Comparison of ENCODE assay signal across 8 cellular contexts in genomic region chr4:76090241-76090691, GRCh38. TPM values are rescaled to one million over a fixed set of nuclear protein-coding genes. Genes with fewer than 3 reads are reported as not detected.
DNase-seq lines count a peak whose midpoint lies in the region; ATAC-seq and TF ChIP-seq lines count a peak whose summit lies in the region.

No MANE protein-coding gene starts in this region.

- no peak for TF ChIP-seq POLR2A in transverse colon (IDR thresholded peaks at IDR 0.05)

- ATAC-seq in HG02870 (IDR thresholded peaks at IDR 0.05; ENCODE audit: unreplicated experiment): peak; percentile 61

- H3K9me3 Mint-ChIP-seq in immature natural killer cell: no peaks in the 10 kb centered on the region

- peaks cover 0 to 2% (median 0%) of the 10 kb centered on the region in 3 donors for H3K27me3 Mint-ChIP-seq in immature natural killer cell (ENCODE audit: low read depth in 3 of 3)

- H3K9me3 ChIP-seq in transverse colon: no peaks in the 10 kb centered on the region

- DNase-seq in COLO829 (ENCODE audit: low spot score) (peak; percentile 94), T1000 (lab: John Stamatoyannopoulos, UW) (peak; percentile 9), immature natural killer cell (peak; percentile 21 to 30 (median 25)), middle frontal gyrus (ENCODE audit: extremely low spot score, low spot score) (no peak), transverse colon (no peak)
- DNase-seq in stimulated activated CD4-positive, alpha-beta T cell treated with anti-CD3 and anti-CD28 coated beads, Interleukin-1b, Interleukin-23, amount 100 ng/mL, for 48 hours: no peak
- no peak for DNase-seq in stimulated activated CD4-positive, alpha-beta T cell treated with anti-CD3 and anti-CD28 coated beads, Interleukin-4, amount 100 ng/mL, for 24 hours

- no peak for TF ChIP-seq EP300 in transverse colon (IDR thresholded peaks at IDR 0.05; ENCODE audit: low read depth)

- no peak overlapping the region for H3K27ac ChIP-seq in transverse colon

- no peak overlapping the region for H3K4me3 Mint-ChIP-seq in immature natural killer cell

- in situ Hi-C loops in transverse colon (cut with MboI; ENCODE audit: low pct_ligation_motif_present in 1 of 4, low pct_unique_long_range_greater_than_20kb in 1 of 4, low sequenced_read_pairs in 3 of 4): loop anchor here in 1 of 4 donors (25.0 kb wide), 1 partner anchor 203 kb away; no protein-coding TSS in a partner anchor

- intact Hi-C loops in transverse colon (cut with DNase I; ENCODE audit: low total_unique reads): no loop called here

- no peak for TF ChIP-seq CTCF in transverse colon (IDR thresholded peaks at IDR 0.05)

- no peaks in the 10 kb centered on the region for H3K36me3 Mint-ChIP-seq in immature natural killer cell

- H3K4me1 Mint-ChIP-seq in immature natural killer cell: peaks cover 6 to 7% of the 10 kb centered on the region in 2 donors

- no peaks in the 10 kb centered on the region for H3K36me3 ChIP-seq in transverse colon

- peak overlapping the region in 2 of 6 donors; percentile 18 to 32 for H3K27ac Mint-ChIP-seq in immature natural killer cell

- no peaks in the 10 kb centered on the region for H3K27me3 ChIP-seq in transverse colon

- 56 to 57% methylated on average over 4 to 7 of the region's 7 CpGs for WGBS in transverse colon (ENCODE audit: low coverage in 1 of 2), 2 donors

- H3K4me3 ChIP-seq in transverse colon: no peak overlapping the region

- H3K4me1 ChIP-seq in transverse colon: no peaks in the 10 kb centered on the region

RNA-seq across cellular contexts. Expression of gene ART3, which starts 15.8 kb away (rescaled TPM):
- not detected for polyA plus RNA-seq in immature natural killer cell
- 1 to 10 TPM in 1 of 4 donors, under 1 TPM in 1, not detected in 2; 0.68 to 4.4 TPM for total RNA-seq in transverse colon

RNA-seq across cellular contexts. Expression of gene CXCL11, which starts 54.4 kb away (rescaled TPM):
- not detected for polyA plus RNA-seq in immature natural killer cell
- total RNA-seq in transverse colon: not detected

RNA-seq across cellular contexts. Expression of gene NUP54, which starts 57.9 kb away (rescaled TPM):
- polyA plus RNA-seq in immature natural killer cell: 10 to 100 TPM; 33.0 to 39.2 (median 33.8) TPM
- 100 to 1,000 TPM in 1 of 4 donors, 10 to 100 TPM in 2, 1 to 10 TPM in 1; 7.0 to 142 (median 29.2) TPM for total RNA-seq in transverse colon

Comparison
In these comparisons a context has a peak if more than half of its experiments do, and no peak if none do; other contexts are left out.
1. DNase-seq: peak in COLO829 (single experiment), T1000 (single experiment) and immature natural killer cell (3 of 3); none in middle frontal gyrus (single experiment), stimulated activated CD4-positive, alpha-beta T cell treated with anti-CD3 and anti-CD28 coated beads, Interleukin-1b, Interleukin-23, amount 100 ng/mL, for 48 hours (single experiment), transverse colon (single experiment) and stimulated activated CD4-positive, alpha-beta T cell treated with anti-CD3 and anti-CD28 coated beads, Interleukin-4, amount 100 ng/mL, for 24 hours (single experiment).